ENCODE assay signal across 21 cellular contexts in the genomic region with DNA sequence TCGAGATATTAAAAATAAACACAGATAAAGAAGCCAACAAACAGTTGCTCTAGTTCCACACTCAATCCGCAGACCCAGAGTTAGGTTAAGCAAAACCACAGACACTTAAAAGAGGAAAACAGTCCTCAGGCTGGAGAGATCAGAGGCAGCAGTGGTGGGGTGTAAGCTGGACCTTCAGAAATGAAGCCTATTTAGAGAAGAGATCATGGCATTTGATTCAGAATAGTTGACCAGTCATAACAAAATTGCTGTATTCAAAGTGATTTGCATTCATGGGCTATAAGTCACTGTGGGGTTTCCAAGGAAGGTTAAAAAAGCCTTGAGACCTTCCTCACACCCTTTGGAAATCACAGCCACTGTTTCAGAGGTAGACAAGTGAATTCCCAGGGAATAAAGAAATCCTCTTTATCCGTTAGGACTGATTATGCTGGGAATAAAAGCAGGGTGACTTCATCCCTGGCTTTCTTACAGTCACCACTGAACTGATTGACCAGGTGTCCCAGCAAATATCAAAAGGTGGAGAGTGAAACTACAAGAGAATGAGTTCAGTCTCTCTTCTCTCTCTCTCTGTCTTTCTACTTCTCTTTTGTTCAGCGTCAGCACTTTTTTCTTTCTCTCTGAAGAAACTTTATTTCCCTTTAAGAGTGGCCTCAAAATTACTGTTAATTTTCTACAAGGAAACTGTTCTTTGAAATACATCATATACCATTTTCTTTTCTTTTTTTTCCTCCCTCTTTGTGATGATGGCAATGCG.
A peak's percentile ranks its signal among the peaks of the same experiment; 100 is the strongest.
DNase-seq lines count a peak whose midpoint lies in the region; ATAC-seq and TF ChIP-seq lines count a peak whose summit lies in the region.
"Had no signal": no experiment of that assay in that cellular context is flagged by ENCODE, and none has a peak within 500 bp of the region (broad histone marks: within the 10 kb centered on the region; RNA-seq: fewer than 3 reads in every experiment).

No MANE protein-coding gene starts in this region.

- H3K4ac ChIP-seq in mesendoderm (ENCODE audit: low read depth, low read length) (no peak overlapping the region), trophoblast cell (ENCODE audit: low read depth, low read length) (no peak overlapping the region)

- no peaks in the 10 kb centered on the region for H3K9me3 Mint-ChIP-seq in activated T-cell treated with anti-CD3 and anti-CD28 coated beads, Interleukin-2, amount 50 U/mL, for 24 hours
- H3K9me3 Mint-ChIP-seq in activated naive CD4-positive, alpha-beta T cell treated with anti-CD3 and anti-CD28 coated beads, Interleukin-2, amount 10 ng/mL, durations not matched to agents 7 days and 5 days, result no peaks in the 10 kb centered on the region
- H3K9me3 Mint-ChIP-seq: H9, HFFc6 had no signal

- H3K23ac ChIP-seq in mesendoderm (ENCODE audit: low read length), result no peak overlapping the region
- H3K23ac ChIP-seq in trophoblast cell (ENCODE audit: low read length), result no peak overlapping the region

- no peak overlapping the region for H3K27ac Mint-ChIP-seq in activated T-cell treated with anti-CD3 and anti-CD28 coated beads, Interleukin-2, amount 50 U/mL, for 24 hours
- H3K27ac Mint-ChIP-seq in activated naive CD4-positive, alpha-beta T cell treated with anti-CD3 and anti-CD28 coated beads, Interleukin-2, amount 10 ng/mL, durations not matched to agents 7 days and 5 days, result no peak overlapping the region
- H3K27ac Mint-ChIP-seq: CD4-positive, CD25-positive, alpha-beta regulatory T cell; H9; HFFc6 had no signal

- H3K27me3 Mint-ChIP-seq in activated T-cell treated with anti-CD3 and anti-CD28 coated beads, Interleukin-2, amount 50 U/mL, for 24 hours, result no peaks in the 10 kb centered on the region
- H3K27me3 Mint-ChIP-seq in activated naive CD4-positive, alpha-beta T cell treated with anti-CD3 and anti-CD28 coated beads, Interleukin-2, amount 10 ng/mL, durations not matched to agents 7 days and 5 days, result no peaks in the 10 kb centered on the region
- H3K27me3 Mint-ChIP-seq: CD4-positive, CD25-positive, alpha-beta regulatory T cell had no signal

- no peak overlapping the region for H3K14ac ChIP-seq in trophoblast cell (ENCODE audit: low read length)

- no peaks in the 10 kb centered on the region for H3K4me1 Mint-ChIP-seq in activated T-cell treated with anti-CD3 and anti-CD28 coated beads, Interleukin-2, amount 50 U/mL, for 24 hours (ENCODE audit: low read depth)
- H3K4me1 Mint-ChIP-seq in activated naive CD4-positive, alpha-beta T cell treated with anti-CD3 and anti-CD28 coated beads, Interleukin-2, amount 10 ng/mL, durations not matched to agents 7 days and 5 days, result no peaks in the 10 kb centered on the region
- H3K4me1 Mint-ChIP-seq: CD4-positive, CD25-positive, alpha-beta regulatory T cell; H9 had no signal

- no peak overlapping the region for H3K27ac ChIP-seq in mesendoderm (ENCODE audit: low read depth, low read length)
- H3K27ac ChIP-seq in trophoblast cell (ENCODE audit: low read depth, low read length), result no peak overlapping the region
- no peak overlapping the region for H3K27ac ChIP-seq in smooth muscle cell (ENCODE audit: low read depth)

- no peak overlapping the region for H2AK5ac ChIP-seq in mesendoderm (ENCODE audit: low read length)
- no peak overlapping the region for H2AK5ac ChIP-seq in trophoblast cell (ENCODE audit: low read length)

- H2BK12ac ChIP-seq in trophoblast cell (ENCODE audit: low read length), result no peak overlapping the region

- H3K9ac ChIP-seq in mesendoderm (ENCODE audit: low read length) (no peak overlapping the region), trophoblast cell (ENCODE audit: low read length) (no peak overlapping the region), smooth muscle cell (ENCODE audit: low read depth) (no peak overlapping the region)

- no peaks in the 10 kb centered on the region for H4K20me1 ChIP-seq in smooth muscle cell (ENCODE audit: low read depth)

- no peak overlapping the region for H2BK15ac ChIP-seq in mesendoderm (replicated peaks; ENCODE audit: low read depth)

- ATAC-seq in GM19351 (IDR thresholded peaks at IDR 0.05; ENCODE audit: unreplicated experiment) (peak; percentile 71), HG03439 (IDR thresholded peaks at IDR 0.05; ENCODE audit: unreplicated experiment) (peak; percentile 66)
- ATAC-seq: Panc1, SK-N-SH treated with all-trans-retinoic acid at 6 μM for 48 hours had no signal

- H4K5ac ChIP-seq in mesendoderm (ENCODE audit: low read length), result no peak overlapping the region

- CTCF ChIA-PET in activated naive CD4-positive, alpha-beta T cell treated with anti-CD3 and anti-CD28 coated beads, Interleukin-2, amount 10 ng/mL, durations not matched to agents 7 days and 5 days (lab: Charles Lee), result no interaction called here

- H3K27me3 ChIP-seq in mesendoderm (ENCODE audit: insufficient read depth, low read length, poor library complexity) (no peaks in the 10 kb centered on the region), trophoblast cell (ENCODE audit: insufficient read depth, low read length) (no peaks in the 10 kb centered on the region), smooth muscle cell (ENCODE audit: low read depth) (no peaks in the 10 kb centered on the region)
- H3K27me3 ChIP-seq: BE2C had no signal

- H4K91ac ChIP-seq in trophoblast cell (ENCODE audit: low read depth, low read length), result no peak overlapping the region

- no peak overlapping the region for H2AFZ ChIP-seq in trophoblast cell (ENCODE audit: insufficient read depth, low read length, poor library complexity)
- no peak overlapping the region for H2AFZ ChIP-seq in smooth muscle cell (ENCODE audit: low read depth)

- no peaks in the 10 kb centered on the region for H3K79me2 ChIP-seq in mesendoderm (ENCODE audit: control insufficient read depth, insufficient read depth, low read length)
- H3K79me2 ChIP-seq in trophoblast cell (ENCODE audit: control insufficient read depth, insufficient read depth, low read length, poor library complexity), result no peaks in the 10 kb centered on the region
- no peaks in the 10 kb centered on the region for H3K79me2 ChIP-seq in smooth muscle cell (ENCODE audit: low read depth)

- H3K79me1 ChIP-seq in mesendoderm (ENCODE audit: low read length) (no peaks in the 10 kb centered on the region), trophoblast cell (ENCODE audit: low read length) (no peaks in the 10 kb centered on the region)

- H3K18ac ChIP-seq in mesendoderm (ENCODE audit: low read length), result peak overlapping the region; percentile 10
- H3K18ac ChIP-seq in trophoblast cell (ENCODE audit: low read length), result no peak overlapping the region

- H3F3A ChIP-seq in smooth muscle cell (ENCODE audit: low read depth), result no peaks in the 10 kb centered on the region

- H3K36me3 Mint-ChIP-seq in activated T-cell treated with anti-CD3 and anti-CD28 coated beads, Interleukin-2, amount 50 U/mL, for 24 hours (ENCODE audit: low read depth), result no peaks in the 10 kb centered on the region
- H3K36me3 Mint-ChIP-seq in activated naive CD4-positive, alpha-beta T cell treated with anti-CD3 and anti-CD28 coated beads, Interleukin-2, amount 10 ng/mL, durations not matched to agents 7 days and 5 days, result no peaks in the 10 kb centered on the region
- H3K36me3 Mint-ChIP-seq: CD4-positive, CD25-positive, alpha-beta regulatory T cell had no signal

- H4K8ac ChIP-seq in mesendoderm (ENCODE audit: low read depth, low read length), result no peak overlapping the region
- no peak overlapping the region for H4K8ac ChIP-seq in trophoblast cell (ENCODE audit: low read depth, low read length)

- DNase-seq in RPMI8226 (peak; percentile 29), mesendoderm (no peak), trophoblast cell (no peak), smooth muscle cell (lab: John Stamatoyannopoulos, UW; ENCODE audit: unreplicated experiment) (no peak)
- DNase-seq in activated T-cell treated with anti-CD3 and anti-CD28 coated beads, Interleukin-2, amount 50 U/mL, for 24 hours, result no peak
- DNase-seq in activated naive CD4-positive, alpha-beta T cell treated with anti-CD3 and anti-CD28 coated beads, Interleukin-2, amount 10 ng/mL, durations not matched to agents 7 days and 5 days, result no peak
- DNase-seq: BE2C; CD4-positive, CD25-positive, alpha-beta regulatory T cell; EL; GF-D8; H9; HFFc6; KG1; NCI-H1105 treated with DMSO at 0.1 percent for 48 hours; NCI-H1694; NCI-H2081; NCI-H524 treated with DMSO at 0.1 percent for 48 hours had no signal

- H3K9me3 ChIP-seq in trophoblast cell (ENCODE audit: insufficient read depth, low read depth, low read length), result no peaks in the 10 kb centered on the region
- no peaks in the 10 kb centered on the region for H3K9me3 ChIP-seq in smooth muscle cell (replicated peaks; ENCODE audit: low read depth)
- H3K9me3 ChIP-seq: BE2C had no signal

- no peak overlapping the region for H2BK120ac ChIP-seq in mesendoderm (ENCODE audit: low read depth, low read length)
- no peak overlapping the region for H2BK120ac ChIP-seq in trophoblast cell (ENCODE audit: insufficient read depth, low read length, poor library complexity)

- H3K4me2 ChIP-seq in mesendoderm (ENCODE audit: low read length) (no peak overlapping the region), trophoblast cell (ENCODE audit: low read length) (no peak overlapping the region), smooth muscle cell (no peak overlapping the region)

- H3K56ac ChIP-seq in mesendoderm (ENCODE audit: low read length), result no peak overlapping the region

- H3K4me1 ChIP-seq in mesendoderm (ENCODE audit: control insufficient read depth, low read depth, low read length), result no peaks in the 10 kb centered on the region
- no peaks in the 10 kb centered on the region for H3K4me1 ChIP-seq in trophoblast cell (ENCODE audit: control insufficient read depth in 1 of 2, insufficient read depth in 2 of 2, low read length in 2 of 2)
- H3K4me1 ChIP-seq in smooth muscle cell (ENCODE audit: low read depth), result peaks cover 5% of the 10 kb centered on the region
- H3K4me1 ChIP-seq: BE2C had no signal

- WGBS in mesendoderm (ENCODE audit: extremely low coverage, insufficient coverage, low lambda C conversion rate), result no CpG with 5 or more reads among the region's 5 CpGs
- WGBS in trophoblast cell (ENCODE audit: extremely low coverage, insufficient coverage, insufficient read length), result no CpG with 5 or more reads among the region's 5 CpGs
- 76% methylated on average over 5 of the region's 5 CpGs for WGBS in smooth muscle cell (ENCODE audit: low lambda C conversion rate)

- H2BK5ac ChIP-seq in mesendoderm (ENCODE audit: low read length) (no peak overlapping the region), trophoblast cell (ENCODE audit: low read depth, low read length, poor library complexity) (no peak overlapping the region)

- H3K36me3 ChIP-seq in mesendoderm (ENCODE audit: control insufficient read depth, insufficient read depth, low read length) (no peaks in the 10 kb centered on the region), trophoblast cell (ENCODE audit: control insufficient read depth in 1 of 2, insufficient read depth in 2 of 2, low read length in 2 of 2) (no peaks in the 10 kb centered on the region), smooth muscle cell (ENCODE audit: low read depth) (no peaks in the 10 kb centered on the region)
- H3K36me3 ChIP-seq: BE2C had no signal

- H3K4me3 ChIP-seq in mesendoderm (ENCODE audit: low read length) (no peak overlapping the region), trophoblast cell (ENCODE audit: low read depth, low read length) (no peak overlapping the region), smooth muscle cell (no peak overlapping the region)

- no peak overlapping the region for H4K12ac ChIP-seq in trophoblast cell (ENCODE audit: low read depth, low read length)

- TF ChIP-seq CTCF in smooth muscle cell (IDR thresholded peaks at IDR 0.05; ENCODE audit: borderline replicate concordance, insufficient read depth, poor library complexity, severe bottlenecking), result no peak

- H3K4me3 Mint-ChIP-seq in activated T-cell treated with anti-CD3 and anti-CD28 coated beads, Interleukin-2, amount 50 U/mL, for 24 hours, result no peak overlapping the region
- no peak overlapping the region for H3K4me3 Mint-ChIP-seq in activated naive CD4-positive, alpha-beta T cell treated with anti-CD3 and anti-CD28 coated beads, Interleukin-2, amount 10 ng/mL, durations not matched to agents 7 days and 5 days
- H3K4me3 Mint-ChIP-seq: CD4-positive, CD25-positive, alpha-beta regulatory T cell; H9; HFFc6 had no signal
